Comparison of ENCODE assay signal across 8 cellular contexts in genomic region chr15:39786444-39787056, GRCh38. TPM values are rescaled to one million over a fixed set of nuclear protein-coding genes. Genes with fewer than 3 reads are reported as not detected.
DNase-seq lines count a peak whose midpoint lies in the region; ATAC-seq, FAIRE-seq and TF ChIP-seq lines count a peak whose summit lies in the region.

No MANE protein-coding gene starts in this region.

- WGBS in K562 (ENCODE audit: insufficient coverage, low coverage, missing lambda C conversion rate): 4% methylated on average over 5 of the region's 5 CpGs

- no peaks in the 10 kb centered on the region for H3K9me1 ChIP-seq in K562 (ENCODE audit: control insufficient read depth, insufficient read depth, low read length)

- ATAC-seq in HCT116: no peak
- no peak for ATAC-seq in K562
- ATAC-seq in left lung: no peak
- no peak for ATAC-seq in GM21786 (IDR thresholded peaks at IDR 0.05; ENCODE audit: unreplicated experiment)
- ATAC-seq in GM18511 (IDR thresholded peaks at IDR 0.05; ENCODE audit: unreplicated experiment): no peak
- ATAC-seq in HG03045 (IDR thresholded peaks at IDR 0.05; ENCODE audit: unreplicated experiment): no peak

- H3K9ac ChIP-seq in HCT116 (ENCODE audit: low read length): no peak overlapping the region
- H3K9ac ChIP-seq in K562 (ENCODE audit: insufficient read depth in 1 of 2, low read depth in 2 of 2, low read length in 2 of 2): no peak overlapping the region

- no peaks in the 10 kb centered on the region for H3K9me2 ChIP-seq in HCT116 (ENCODE audit: insufficient read depth)

- TF ChIP-seq POLR2A in HCT116 (IDR thresholded peaks at IDR 0.05; ENCODE audit: borderline replicate concordance, extremely low read depth, insufficient read depth, insufficient read length) (no peak), K562 (conservative IDR thresholded peaks at IDR 0.05) (no peak)

- no peak overlapping the region for H3K4me3 ChIP-seq in HCT116 (replicated peaks in 1 of 2; ENCODE audit: low read depth in 1 of 2, low read length in 2 of 2)
- H3K4me3 ChIP-seq in K562: no peak overlapping the region
- H3K4me3 ChIP-seq in left lung: no peak overlapping the region

- H3K79me2 ChIP-seq in HCT116 (ENCODE audit: insufficient read depth, low read length) (peaks cover 11% of the 10 kb centered on the region), K562 (ENCODE audit: control insufficient read depth, insufficient read depth, low read length) (peaks cover 13% of the 10 kb centered on the region)

- H3K4me2 ChIP-seq in HCT116 (ENCODE audit: low read length): no peak overlapping the region; the same call in 1 of the 2 replicates
- no peak overlapping the region for H3K4me2 ChIP-seq in K562 (ENCODE audit: insufficient read depth, low read length)

- TF ChIP-seq CTCF in HCT116 (IDR thresholded peaks at IDR 0.05 in 2 of 3, conservative IDR thresholded peaks at IDR 0.05 in 1 of 3; ENCODE audit: borderline replicate concordance in 1 of 3, insufficient read depth in 1 of 3, low read depth in 2 of 3, low read length in 2 of 3): peak; percentile 47 to 76 (median 59); a peak in 5 of 6 replicates
- peak; percentile 52 to 79 (median 57); a peak in 5 of 6 replicates for TF ChIP-seq CTCF in K562 (IDR thresholded peaks at IDR 0.05 in 2 of 3, conservative IDR thresholded peaks at IDR 0.05 in 1 of 3; ENCODE audit: insufficient read depth in 2 of 3, low read depth in 1 of 3, low read length in 3 of 3)
- TF ChIP-seq CTCF in left lung (IDR thresholded peaks at IDR 0.05): peak; percentile 49 to 61

- TF ChIP-seq RAD21 in HCT116 (IDR thresholded peaks at IDR 0.05; ENCODE audit: low read depth) (peak; percentile 65), K562 (CRISPR knock-in tag; conservative IDR thresholded peaks at IDR 0.05 in 1 of 2, IDR thresholded peaks at IDR 0.05 in 1 of 2) (peak; percentile 77 to 79)

- POLR2A ChIA-PET in HCT116 (lab: Charles Lee): no interaction called here
- POLR2A ChIA-PET in K562 (lab: Yijun Ruan, JAX): no interaction called here

- no TSS peak for BruUV-seq in HCT116 (replicated peaks; lab: Mats Ljungman, UMichigan)
- no TSS peak for BruUV-seq in K562 (replicated peaks; lab: Mats Ljungman, UMichigan)

- peak; percentile 13 for DNase-seq in COLO668 (lab: John Stamatoyannopoulos, UW; ENCODE audit: unreplicated experiment)
- DNase-seq in HCT116 (ENCODE audit: low read depth, low spot score): peak; percentile 22
- DNase-seq in NCI-H524 (lab: John Stamatoyannopoulos, UW): peak; percentile 58 to 77
- DNase-seq in K562 (ENCODE audit: extremely low read depth in 1 of 4, low spot score in 3 of 4): peak in 3 of 4 experiments; percentile 22 to 61 (median 48)
- DNase-seq in left lung: no peak

- H3K9me3 ChIP-seq in HCT116 (ENCODE audit: control insufficient read depth in 1 of 2, insufficient read depth in 1 of 2, low read depth in 1 of 2, low read length in 2 of 2) (no peaks in the 10 kb centered on the region), K562 (replicated peaks; ENCODE audit: control insufficient read depth, insufficient read depth, low read depth, low read length) (no peaks in the 10 kb centered on the region), left lung (no peaks in the 10 kb centered on the region)

- no peak overlapping the region for H2AFZ ChIP-seq in HCT116 (ENCODE audit: low read depth, low read length, poor library complexity, severe bottlenecking)
- no peak overlapping the region; the same call in 1 of the 2 replicates for H2AFZ ChIP-seq in K562 (ENCODE audit: low read depth, low read length)

- H3K4me1 ChIP-seq in HCT116 (ENCODE audit: control insufficient read depth in 1 of 2, insufficient read depth in 2 of 2, low read length in 2 of 2): peaks cover 21 to 22% of the 10 kb centered on the region in 2 experiments
- H3K4me1 ChIP-seq in K562 (replicated peaks in 1 of 2; ENCODE audit: control insufficient read depth in 2 of 2, insufficient read depth in 2 of 2, low read length in 2 of 2): peaks cover 0 to 8% of the 10 kb centered on the region in 2 experiments; a peak in 3 of 5 replicates
- peaks cover 13 to 34% of the 10 kb centered on the region in 2 donors for H3K4me1 ChIP-seq in left lung

- no peak for TF ChIP-seq EP300 in K562 (IDR thresholded peaks at IDR 0.05; ENCODE audit: low read length)

- RAD21 ChIA-PET in HCT116 (lab: Charles Lee; ENCODE audit: low non-redundant PET in 1 of 2, low total read pairs in 2 of 2, uncharacterized antibody in 2 of 2, unreplicated experiment in 2 of 2): no interaction called here

- no peaks in the 10 kb centered on the region for H4K20me1 ChIP-seq in HCT116 (ENCODE audit: insufficient read depth)
- no peaks in the 10 kb centered on the region for H4K20me1 ChIP-seq in K562 (replicated peaks; ENCODE audit: control insufficient read depth, insufficient read depth, low read length)

- CTCF ChIA-PET in HCT116 (lab: Charles Lee) (interaction anchor here (0.8 to 1.6 kb wide), 2 partner anchors 8 to 101 kb away, joined by 3 read pairs; no protein-coding TSS in a partner anchor), K562 (lab: Yijun Ruan, JAX; ENCODE audit: low intra/inter-chr PET ratio) (interaction anchor here (0.7 to 4.6 kb wide), 8 partner anchors 87 to 523 kb away, joined by 3 to 22 read pairs (median 3); no protein-coding TSS in a partner anchor)

- intact Hi-C loops in HCT116 (cut with micrococcal nuclease) (loop anchor here (2.0 to 10.0 kb wide), 3 partner anchors 148 to 488 kb away; partner anchors contain the start of gene EIF2AK4), K562 (cut with micrococcal nuclease) (loop anchor here (1.0 to 5.0 kb wide), 5 partner anchors 89 to 486 kb away; no protein-coding TSS in a partner anchor), left lung (cut with DNase I) (no loop called here)

- no peak overlapping the region for H3K27ac ChIP-seq in HCT116 (ENCODE audit: low read depth, low read length)
- no peak overlapping the region for H3K27ac ChIP-seq in K562 (ENCODE audit: extremely low read depth, low read depth, low read length)
- H3K27ac ChIP-seq in left lung: no peak overlapping the region

- H3K36me3 ChIP-seq in HCT116 (ENCODE audit: control insufficient read depth in 1 of 2, insufficient read depth in 2 of 2, low read length in 2 of 2) (peaks cover 0 to 3% of the 10 kb centered on the region in 2 experiments; a peak in 1 of 4 replicates), K562 (ENCODE audit: control insufficient read depth, insufficient read depth, low read length) (no peaks in the 10 kb centered on the region), left lung (no peaks in the 10 kb centered on the region)

- H3K27me3 ChIP-seq in HCT116 (ENCODE audit: insufficient read depth, low read length) (no peaks in the 10 kb centered on the region), K562 (ENCODE audit: control insufficient read depth in 2 of 2, insufficient read depth in 2 of 2, low read length in 2 of 2) (no peaks in the 10 kb centered on the region), left lung (no peaks in the 10 kb centered on the region)

- in situ Hi-C loops in K562 (cut with MboI): loop anchor here (5.0 to 25.0 kb wide), 2 partner anchors 136 to 226 kb away; partner anchors contain the start of gene GPR176

- peak; percentile 68 for FAIRE-seq in K562 (lab: Jason Lieb, UNC)

TF ChIP-seq in HCT116, 20 proteins besides CTCF, POLR2A, EP300 and RAD21 (continues in another document):
- TF ChIP-seq JUND (IDR thresholded peaks at IDR 0.05): no peak
- TF ChIP-seq EGR1 (IDR thresholded peaks at IDR 0.05; ENCODE audit: low read depth): no peak

TF ChIP-seq in K562, 482 proteins besides CTCF, POLR2A, EP300 and RAD21 (continues in another document):
- no peak for TF ChIP-seq THAP7 (CRISPR knock-in tag; IDR thresholded peaks at IDR 0.05)
- peak; percentile 63 for TF ChIP-seq DEAF1 (CRISPR knock-in tag; IDR thresholded peaks at IDR 0.05)
- TF ChIP-seq BMI1 (IDR thresholded peaks at IDR 0.05; ENCODE audit: low read length): no peak
- TF ChIP-seq DACH1 (IDR thresholded peaks at IDR 0.05; ENCODE audit: partially characterized antibody): no peak

RNA-seq across cellular contexts. Expression of gene FSIP1, which starts 3.9 kb away (rescaled TPM):
- total RNA-seq in HCT116 (2021; ENCODE audit: unreplicated experiment) (0.42 TPM), K562 (2014; rRNA removed) (0.08 and 0.23 TPM in 2 replicates), K562 (2014; rRNA removed; fragmentation: Illumina TruSeq; extraction: Trizol) (0.51 and 0.54 TPM in 2 replicates), K562 (2015; rRNA removed; fragmentation: Illumina TruSeq; extraction: Trizol) (0.34 and 0.43 TPM in 2 replicates), K562 (2021) (0.13 and 0.29 TPM in 2 replicates), left lung (under 1 TPM; 0.38 to 0.81 TPM)
- 0.16 and 0.18 TPM in 2 replicates for polyA plus RNA-seq in HCT116 (2012)
- 0.37 TPM in 1 of 2 replicates, not detected in the other for total RNA-seq in K562 (2011; cell fraction: chromatin; rRNA removed; ENCODE audit: low replicate concordance)
- not detected in 2 replicates for total RNA-seq in K562 (2011; cell fraction: nucleolus; rRNA removed)
- total RNA-seq in K562 (2011; cell fraction: nucleoplasm; rRNA removed): 0.29 TPM in 1 of 2 replicates, not detected in the other
- polyA plus RNA-seq in K562 (2011; rRNA removed) (0.05 and 0.10 TPM in 2 replicates), K562 (2014; fragmentation: Illumina TruSeq; extraction: Trizol) (0.21 and 0.42 TPM in 2 replicates), K562 (2014; fragmentation: Nextera tagmentation; extraction: Ambion mirVana) (under 1 TPM; 0.07 to 0.20 TPM), K562 (2014; rRNA removed) (0.30 and 0.36 TPM in 2 replicates)
- polyA plus RNA-seq in K562 (2011; cell fraction: cytosol; rRNA removed): 0.01 and 0.03 TPM in 2 replicates
- polyA plus RNA-seq in K562 (2011; cell fraction: nucleus; rRNA removed): 0.22 TPM in 1 of 2 replicates, not detected in the other
- polyA plus RNA-seq in K562 (2012): 0.19 and 0.22 TPM in 2 replicates
- not detected in 2 replicates for polyA minus RNA-seq in K562 (2011; rRNA and poly(A)+ RNA removed)
- polyA minus RNA-seq in K562 (2011; cell fraction: cytosol; rRNA and poly(A)+ RNA removed): not detected in 2 replicates
- polyA minus RNA-seq in K562 (2011; cell fraction: nucleus; rRNA and poly(A)+ RNA removed): 0.13 TPM in 1 of 2 replicates, not detected in the other

Comparison
In these comparisons a context has a peak if more than half of its experiments do, and no peak if none do; other contexts are left out.
1. DNase-seq: peak in COLO668 (single experiment), HCT116 (single experiment), NCI-H524 (2 of 2) and K562 (3 of 4); none in left lung (0 of 2).
2. intact Hi-C loops: an anchor here in HCT116 (2.0 to 10.0 kb wide) and K562 (1.0 to 5.0 kb wide); none called in left lung.
3. Peak in every context shown above with its lines, with median percentiles within 50 percentile points of each other: CTCF ChIP-seq.